In genomic region chr3:120566243-120566980, GRCh38 we compare ENCODE assay signal across 18 cellular contexts. TPM values are rescaled to one million over a fixed set of nuclear protein-coding genes. Genes with fewer than 3 reads are reported as not detected.
DNase-seq lines count a peak whose midpoint lies in the region; FAIRE-seq and TF ChIP-seq lines count a peak whose summit lies in the region.
"Had no signal": no experiment of that assay in that cellular context is flagged by ENCODE, and none has a peak within 500 bp of the region (broad histone marks: within the 10 kb centered on the region; RNA-seq: fewer than 3 reads in every experiment).

No MANE protein-coding gene starts in this region.

- CTCF ChIA-PET in H1 (lab: Charles Lee; ENCODE audit: partially characterized antibody) = interaction anchor here (0.6 to 3.2 kb wide), 16 partner anchors 7 to 1784 kb away, joined by 3 to 24 read pairs (median 3); no protein-coding TSS in a partner anchor

- H3K18ac ChIP-seq in H1 (ENCODE audit: extremely low read depth, low read length) = no peak overlapping the region

- in situ Hi-C loops in Caki2 (cut with HindIII; ENCODE audit: low pct_unique_long_range_greater_than_20kb, low sequenced_read_pairs) = no loop called here

- no peak overlapping the region for H2AK5ac ChIP-seq in H1 (ENCODE audit: low read depth, low read length)

- H3K27me3 ChIP-seq in NT2/D1 (ENCODE audit: insufficient read depth, insufficient read length) (no peaks in the 10 kb centered on the region), H1 (replicated peaks in 1 of 4; ENCODE audit: control insufficient read depth in 3 of 4, extremely low read depth in 1 of 4, insufficient read depth in 3 of 4, low read length in 3 of 4) (no peaks in the 10 kb centered on the region)
- H3K27me3 ChIP-seq: brain microvascular endothelial cell, stomach had no signal

- no peak overlapping the region for H4K91ac ChIP-seq in H1 (replicated peaks; ENCODE audit: insufficient read length, low read length)

- no peak for TF ChIP-seq POLR2A in H1 (IDR thresholded peaks at IDR 0.05; ENCODE audit: control extremely low read depth in 1 of 2, low read depth in 2 of 2, low read length in 2 of 2)

- H2BK15ac ChIP-seq in H1 (ENCODE audit: low read length) = no peak overlapping the region

- no peak overlapping the region for H4K5ac ChIP-seq in H1 (ENCODE audit: insufficient read length, low read depth, low read length)

- 86% methylated on average over 4 of the region's 4 CpGs; no CpG with 5 or more reads in 1 of the 2 experiments for whole genome bisulfite sequencing in H1 (ENCODE audit: extremely low coverage in 1 of 2, insufficient coverage in 1 of 2, insufficient read length in 1 of 2, insufficient replicate concordance in 2 of 2, low coverage in 1 of 2, low lambda C conversion rate in 2 of 2, missing lambda C conversion rate in 1 of 2), 2 experiments

- H3K4me2 ChIP-seq in H1 (ENCODE audit: insufficient read depth in 1 of 2, low read depth in 2 of 2, low read length in 2 of 2) = no peak overlapping the region

- H2BK20ac ChIP-seq in H1 (ENCODE audit: low read length) = no peak overlapping the region

- H2BK12ac ChIP-seq in H1 (ENCODE audit: low read depth, low read length) = no peak overlapping the region

- TF ChIP-seq CTCF in H1 (IDR thresholded peaks at IDR 0.05; ENCODE audit: control extremely low read depth in 1 of 3, insufficient read depth in 1 of 3, low read depth in 1 of 3, low read length in 3 of 3) (no peak), glutamatergic neuron (IDR thresholded peaks at IDR 0.05; ENCODE audit: partially characterized antibody, unreplicated experiment) (no peak)

- no peaks in the 10 kb centered on the region for H3K36me3 ChIP-seq in NT2/D1 (ENCODE audit: insufficient read depth, insufficient read length, low read length)
- no peaks in the 10 kb centered on the region for H3K36me3 ChIP-seq in H1 (ENCODE audit: control insufficient read depth in 2 of 4, insufficient read depth in 4 of 4, low read length in 3 of 4)
- H3K36me3 ChIP-seq: brain microvascular endothelial cell, stomach had no signal

- H3K27ac ChIP-seq in H1 (ENCODE audit: low read depth, low read length) = no peak overlapping the region
- H3K27ac ChIP-seq: brain microvascular endothelial cell had no signal

- DNase-seq in Caki2 (ENCODE audit: low read depth) (peak; percentile 53), NT2/D1 (ENCODE audit: low read depth, low spot score) (no peak), H1 (ENCODE audit: low read depth in 1 of 2, low spot score in 2 of 2) (no peak), renal cortical epithelial cell (ENCODE audit: low read depth) (peak; percentile 55), glutamatergic neuron (no peak), Kasumi-1 (lab: John Stamatoyannopoulos, UW) (no peak), COLO829 (ENCODE audit: low spot score) (no peak)
- no peak for DNase-seq in activated naive CD4-positive, alpha-beta T cell (lab: John Stamatoyannopoulos, UW)
- DNase-seq: activated CD4-positive, alpha-beta T cell treated with anti-CD3 and anti-CD28 coated beads for 1 hour; activated naive CD4-positive, alpha-beta T cell treated with anti-CD3 and anti-CD28 coated beads, Interleukin-2, amount 50 U/mL, for 16 hours; brain microvascular endothelial cell; HCEC 1CT; MM.1S; NCI-H2081 treated with DMSO at 0.1 percent for 48 hours; NCI-H748 treated with DMSO at 0.1 percent for 48 hours; stimulated activated CD4-positive, alpha-beta T cell treated with anti-CD3 and anti-CD28 coated beads, Interleukin-15, amount 100 ng/mL, for 24 hours; stomach had no signal

- H3K23me2 ChIP-seq in H1 (ENCODE audit: low read depth, low read length) = no peaks in the 10 kb centered on the region

- no peak overlapping the region for H3K14ac ChIP-seq in H1 (ENCODE audit: insufficient read length)

- H3K4me3 Mint-ChIP-seq in glutamatergic neuron (ENCODE audit: unreplicated experiment) = no peak overlapping the region
- H3K4me3 Mint-ChIP-seq: T-helper 1 cell treated with Interleukin-12 subunit alpha and Interleukin-12 subunit beta and Interleukin-4 antibody, amounts not matched to agents 30 μg/mL and 1 μg/mL, for 36 hours had no signal

- no peaks in the 10 kb centered on the region for H3K36me3 Mint-ChIP-seq in glutamatergic neuron (ENCODE audit: unreplicated experiment)

- H3K27ac Mint-ChIP-seq in glutamatergic neuron (ENCODE audit: unreplicated experiment) = no peak overlapping the region
- H3K27ac Mint-ChIP-seq: T-helper 1 cell treated with Interleukin-12 subunit alpha and Interleukin-12 subunit beta and Interleukin-4 antibody, amounts not matched to agents 30 μg/mL and 1 μg/mL, for 36 hours had no signal

- no peak overlapping the region for H2BK5ac ChIP-seq in H1 (ENCODE audit: low read depth, low read length)

- H3K79me2 ChIP-seq in H1 (ENCODE audit: control insufficient read depth in 1 of 2, insufficient read depth in 2 of 2, low read length in 2 of 2) = no peaks in the 10 kb centered on the region

- H3K4me3 ChIP-seq in NT2/D1 (ENCODE audit: insufficient read length, low read depth) = no peak overlapping the region
- no peak overlapping the region for H3K4me3 ChIP-seq in H1 (ENCODE audit: extremely low read depth in 1 of 4, insufficient read depth in 2 of 4, low read depth in 3 of 4, low read length in 4 of 4)

- 0 out of 2 replicates have a peak overlapping the region, but pooled peaks have one; percentile 12 for H2AFZ ChIP-seq in H1 (ENCODE audit: low read length)

- H3K4me1 Mint-ChIP-seq in glutamatergic neuron (ENCODE audit: low read depth, unreplicated experiment) = peaks cover 22% of the 10 kb centered on the region

- no peak for FAIRE-seq in H1 (lab: Jason Lieb, UNC)

- no peaks in the 10 kb centered on the region for H3K79me1 ChIP-seq in H1 (ENCODE audit: low read depth, low read length)

- H3K27me3 Mint-ChIP-seq in glutamatergic neuron (ENCODE audit: unreplicated experiment) = peaks cover 3% of the 10 kb centered on the region

- no peak for TF ChIP-seq RAD21 in H1 (IDR thresholded peaks at IDR 0.05 in 1 of 2, conservative IDR thresholded peaks at IDR 0.05 in 1 of 2; ENCODE audit: low read depth in 2 of 2, low read length in 2 of 2)

- H3K4me1 ChIP-seq in NT2/D1 (ENCODE audit: insufficient read depth, insufficient read length) (peaks cover 3% of the 10 kb centered on the region), H1 (replicated peaks in 1 of 4; ENCODE audit: control insufficient read depth in 3 of 4, insufficient read depth in 4 of 4, low read length in 3 of 4) (peaks cover 9 to 25% (median 15%) of the 10 kb centered on the region in 4 experiments)

- H4K20me1 ChIP-seq in H1 (replicated peaks in 1 of 2; ENCODE audit: control insufficient read depth in 1 of 2, insufficient read depth in 2 of 2, low read length in 2 of 2) = no peaks in the 10 kb centered on the region

- H3K56ac ChIP-seq in H1 (replicated peaks; ENCODE audit: insufficient read length, low read depth, low read length) = no peak overlapping the region

- no peak for TF ChIP-seq EP300 in H1 (IDR thresholded peaks at IDR 0.05; ENCODE audit: borderline replicate concordance in 1 of 2, low read depth in 2 of 2, low read length in 2 of 2)

- H3K23ac ChIP-seq in H1 (ENCODE audit: insufficient read length) = no peak overlapping the region

- H2BK120ac ChIP-seq in H1 (replicated peaks; ENCODE audit: low read depth, low read length) = peak overlapping the region; percentile 44

- POLR2A ChIA-PET in H1 (lab: Charles Lee; ENCODE audit: partially characterized antibody) = interaction anchor here (0.7 to 1.8 kb wide), 4 partner anchors 8 to 229 kb away, joined by 3 to 12 read pairs (median 6); partner anchors contain the start of gene NDUFB4

- no peak overlapping the region for H4K8ac ChIP-seq in H1 (ENCODE audit: extremely low read depth, insufficient read depth, low read length)

- H3K4ac ChIP-seq in H1 (replicated peaks; ENCODE audit: insufficient read length, low read depth, low read length) = no peak overlapping the region

- H3K9me3 ChIP-seq in NT2/D1 (ENCODE audit: insufficient read depth, low read length) = no peaks in the 10 kb centered on the region
- no peaks in the 10 kb centered on the region for H3K9me3 ChIP-seq in H1 (ENCODE audit: insufficient read depth in 2 of 2, low read depth in 1 of 2, low read length in 1 of 2)
- H3K9me3 ChIP-seq: stomach had no signal

- H3K9ac ChIP-seq in NT2/D1 (ENCODE audit: insufficient read length, low read depth) (peak overlapping the region; percentile 2), H1 (replicated peaks in 1 of 4; ENCODE audit: extremely low read depth in 1 of 4, low read depth in 3 of 4, low read length in 3 of 4) (no peak overlapping the region)

- no peaks in the 10 kb centered on the region for H3K9me3 Mint-ChIP-seq in glutamatergic neuron (ENCODE audit: unreplicated experiment)
- H3K9me3 Mint-ChIP-seq: T-helper 1 cell treated with Interleukin-12 subunit alpha and Interleukin-12 subunit beta and Interleukin-4 antibody, amounts not matched to agents 30 μg/mL and 1 μg/mL, for 36 hours had no signal

TF ChIP-seq in H1, 55 proteins besides CTCF, POLR2A, EP300 and RAD21 (continues in another document):
- TF ChIP-seq CBX5 (IDR thresholded peaks at IDR 0.05; ENCODE audit: low read depth, low read length) (no peak), SP4 (IDR thresholded peaks at IDR 0.05; ENCODE audit: low read length) (no peak), SRF (IDR thresholded peaks at IDR 0.05; ENCODE audit: low read depth, low read length) (no peak), TEAD4 (IDR thresholded peaks at IDR 0.05; ENCODE audit: low read depth, low read length) (no peak), CREB1 (IDR thresholded peaks at IDR 0.05) (no peak), HDAC2 (IDR thresholded peaks at IDR 0.05; ENCODE audit: borderline replicate concordance in 1 of 2, low read depth in 2 of 2, low read length in 2 of 2) (no peak), EZH2 (IDR thresholded peaks at IDR 0.05; ENCODE audit: low read depth, low read length, severe bottlenecking) (no peak), BACH1 (IDR thresholded peaks at IDR 0.05; ENCODE audit: low read length) (no peak), RBBP5 (IDR thresholded peaks at IDR 0.05; ENCODE audit: borderline replicate concordance, low read depth, low read length) (no peak), SIN3A (conservative IDR thresholded peaks at IDR 0.05 in 1 of 2, IDR thresholded peaks at IDR 0.05 in 1 of 2; ENCODE audit: low read depth in 1 of 2, low read length in 2 of 2) (no peak)

RNA-seq across cellular contexts. Expression of gene NDUFB4, which starts 29.7 kb away (rescaled TPM):
- 143 and 183 TPM in 2 replicates for total RNA-seq in Caki2 (2014; rRNA removed; shearing (Covaris generic); ENCODE audit: low replicate concordance)
- total RNA-seq in H1 (2021; fragmentation: NEBNext Ultra II Directional; extraction: Animal tissue kit (Norgen Biotek cat#: 25700)) = 184 and 194 TPM in 2 replicates
- 347 and 382 TPM in 2 replicates for polyA plus RNA-seq in H1 (2011; rRNA removed)
- 324 TPM for polyA plus RNA-seq in H1 (2011; cell fraction: cytosol; rRNA removed)
- 202 TPM for polyA plus RNA-seq in H1 (2011; cell fraction: nucleus; rRNA removed)
- polyA plus RNA-seq in H1 (2012, experiment 1 of 2) = 215 to 321 TPM (median 290 TPM) in 4 replicates
- 4,354 TPM for polyA plus RNA-seq in H1 (2012, experiment 2 of 2)
- 620 TPM for polyA plus RNA-seq in H1 (2013, experiment 1 of 2)
- 616 TPM for polyA plus RNA-seq in H1 (2013, experiment 2 of 2)
- polyA minus RNA-seq in H1 (2011; rRNA and poly(A)+ RNA removed) = 94.4 and 113 TPM in 2 replicates
- polyA minus RNA-seq in H1 (2011; cell fraction: cytosol; rRNA and poly(A)+ RNA removed) = 161 TPM
- 78.7 TPM for polyA minus RNA-seq in H1 (2011; cell fraction: nucleus; rRNA and poly(A)+ RNA removed)
- total RNA-seq in renal cortical epithelial cell (42.5 and 51.9 TPM in 2 replicates), glutamatergic neuron (ENCODE audit: unreplicated experiment) (119 TPM)

Comparison
In these comparisons a context has a peak if more than half of its experiments do, and no peak if none do; other contexts are left out.
1. DNase-seq: peak in Caki2 (single experiment) and renal cortical epithelial cell (single experiment); none in NT2/D1 (single experiment), H1 (0 of 2), glutamatergic neuron (single experiment), Kasumi-1 (0 of 2), activated naive CD4-positive, alpha-beta T cell (0 of 4) and COLO829 (single experiment).